10 cellular contexts compared by ENCODE assay signal in the genomic region with DNA sequence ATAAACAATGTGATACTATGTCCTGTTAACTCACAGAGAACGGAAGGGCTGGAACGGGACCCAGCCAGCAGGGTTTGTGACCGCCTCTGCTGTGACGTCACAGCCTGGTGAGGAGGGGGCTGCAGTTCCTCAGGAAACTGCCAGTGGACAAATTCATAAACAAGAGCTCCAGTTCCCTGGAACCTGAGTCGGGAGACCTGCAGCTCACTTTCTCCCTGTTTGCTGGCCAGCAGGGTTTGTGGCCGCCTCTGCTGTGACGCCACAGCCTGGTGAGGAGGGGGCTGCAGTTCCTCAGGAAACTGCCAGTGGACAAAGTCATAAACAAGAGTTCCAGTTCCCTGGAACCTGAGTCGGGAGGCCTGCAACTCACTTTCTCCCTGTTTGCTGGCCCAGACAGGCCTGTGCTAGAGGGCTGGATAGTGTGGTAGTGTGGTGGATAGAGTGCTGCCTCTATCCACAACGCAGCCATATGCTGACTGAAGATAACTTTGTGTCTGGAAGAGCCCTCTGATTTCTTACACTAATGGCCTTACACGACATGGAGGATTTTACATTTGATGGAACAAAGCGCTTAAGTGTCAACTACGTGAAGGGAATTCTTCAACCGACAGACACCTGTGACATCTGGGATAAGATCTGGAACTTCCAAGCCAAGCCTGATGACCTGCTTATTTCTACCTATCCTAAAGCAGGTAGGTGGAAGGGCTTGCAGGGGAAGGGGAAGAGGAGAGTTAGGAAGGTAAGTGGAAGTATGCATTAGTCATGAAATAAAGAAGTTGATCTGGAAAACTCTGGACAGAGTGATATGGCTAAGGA. TPM values are rescaled to one million over a fixed set of nuclear protein-coding genes. Genes with fewer than 3 reads are reported as not detected.
DNase-seq lines count a peak whose midpoint lies in the region; ATAC-seq and TF ChIP-seq lines count a peak whose summit lies in the region.
"Had no signal": no experiment of that assay in that cellular context is flagged by ENCODE, and none has a peak within 500 bp of the region (broad histone marks: within the 10 kb centered on the region; RNA-seq: fewer than 3 reads in every experiment).

Gene SULT1C4, plus strand, starts transcription at position 140 of the 816 bp plus-strand sequence. Its CDS starts 384 bp downstream, at position 524.

- DNase-seq in breast epithelium (ENCODE audit: low spot score in 2 of 2) (peak in 1 of 2 donors; percentile 20), MCF 10A (ENCODE audit: unreplicated experiment) (no peak), left cardiac atrium (peak; percentile 71), aorta (peak; percentile 57 to 78), NCI-H526 treated with DMSO at 0.1 percent for 48 hours (lab: John Stamatoyannopoulos, UW) (no peak), DMS79 treated with DMSO at 0.1 percent for 48 hours (lab: John Stamatoyannopoulos, UW) (no peak)

- CTCF ChIA-PET in MCF 10A (lab: Yijun Ruan, JAX), result interaction anchor here (0.8 to 1.3 kb wide), 2 partner anchors 11 to 20 kb away, joined by 3 to 5 read pairs; no protein-coding TSS in a partner anchor

- H3K36me3 ChIP-seq in breast epithelium (no peaks in the 10 kb centered on the region), neuron (ENCODE audit: insufficient read depth, low read length) (peaks cover 2% of the 10 kb centered on the region), aorta (ENCODE audit: control insufficient read depth in 1 of 2, insufficient read depth in 2 of 2, low read length in 1 of 2) (no peaks in the 10 kb centered on the region)

- no peaks in the 10 kb centered on the region for H3K36me3 Mint-ChIP-seq in MCF 10A (ENCODE audit: insufficient read depth, unreplicated experiment)

- H3K4me1 ChIP-seq in breast epithelium (no peaks in the 10 kb centered on the region), neuron (ENCODE audit: insufficient read depth, low read length) (peaks cover 24% of the 10 kb centered on the region), aorta (ENCODE audit: control insufficient read depth in 1 of 2, insufficient read depth in 2 of 2, low read length in 2 of 2) (peaks cover 0 to 3% of the 10 kb centered on the region in 2 donors)

- POLR2A ChIA-PET in MCF 10A (lab: Yijun Ruan, JAX), result interaction anchor here (1.0 kb wide), 1 partner anchor 12 kb away, joined by 3 read pairs; no protein-coding TSS in a partner anchor

- H3K9me3 ChIP-seq in breast epithelium, result no peaks in the 10 kb centered on the region
- no peaks in the 10 kb centered on the region for H3K9me3 ChIP-seq in neuron (ENCODE audit: low read length)
- no peaks in the 10 kb centered on the region for H3K9me3 ChIP-seq in aorta (ENCODE audit: control insufficient read depth, low read length)

- intact Hi-C loops in breast epithelium (cut with DNase I; ENCODE audit: low total_unique reads), result no loop called here
- intact Hi-C loops in MCF 10A (cut with micrococcal nuclease), result no loop called here
- intact Hi-C loops in left cardiac atrium (cut with DNase I), result no loop called here
- intact Hi-C loops in aorta (cut with DNase I), result loop anchor here in 1 of 2 donors (10.0 kb wide), 1 partner anchor 207 kb away; no protein-coding TSS in a partner anchor

- TF ChIP-seq CTCF in breast epithelium (IDR thresholded peaks at IDR 0.05) (no peak), MCF 10A (IDR thresholded peaks at IDR 0.05; ENCODE audit: unreplicated experiment) (no peak)

- H3K27ac Mint-ChIP-seq in MCF 10A (ENCODE audit: low read depth, unreplicated experiment), result no peak within 1 kb of the TSS

- H3K27me3 Mint-ChIP-seq in MCF 10A (ENCODE audit: insufficient read depth, unreplicated experiment), result no peaks in the 10 kb centered on the region

- no peaks in the 10 kb centered on the region for H3K9me3 Mint-ChIP-seq in MCF 10A (ENCODE audit: unreplicated experiment)

- H3K4me1 Mint-ChIP-seq in MCF 10A (ENCODE audit: insufficient read depth, unreplicated experiment), result no peaks in the 10 kb centered on the region

- no TSS peak for BruUV-seq in MCF 10A (replicated peaks; lab: Mats Ljungman, UMichigan)

- TF ChIP-seq POLR2A in breast epithelium (IDR thresholded peaks at IDR 0.05), result no peak

- H3K27me3 ChIP-seq in breast epithelium (no peaks in the 10 kb centered on the region), neuron (ENCODE audit: insufficient read depth, low read length) (no peaks in the 10 kb centered on the region), aorta (ENCODE audit: control insufficient read depth in 1 of 2, insufficient read depth in 2 of 2, low read length in 1 of 2) (no peaks in the 10 kb centered on the region)

- 12 to 15% methylated on average over 13 of the region's 13 CpGs for WGBS in aorta, 2 donors

- H3K27ac ChIP-seq in breast epithelium, result peak within 1 kb of the TSS; percentile 74 to 88
- no peak within 1 kb of the TSS for H3K27ac ChIP-seq in aorta (ENCODE audit: low read depth in 1 of 2, low read length in 2 of 2)
- H3K27ac ChIP-seq: KMS-11 had no signal

- H2AFZ ChIP-seq in neuron (ENCODE audit: low read depth, low read length), result peak within 1 kb of the TSS; percentile 65

- ATAC-seq in left cardiac atrium (peak; percentile 87 to 89), aorta (ENCODE audit: low FRiP score) (peak; percentile 83), HG03196 (IDR thresholded peaks at IDR 0.05; ENCODE audit: unreplicated experiment) (no peak)
- ATAC-seq: activated CD4-positive, CD25-positive, alpha-beta regulatory T cell treated with anti-CD3 and anti-CD28 coated beads, Interleukin-2, amount 50 U/mL, for 24 hours had no signal

- no peak within 1 kb of the TSS for H3K4me3 Mint-ChIP-seq in MCF 10A (ENCODE audit: unreplicated experiment)

- H3K4me3 ChIP-seq in breast epithelium (peak within 1 kb of the TSS; percentile 29 to 59 (median 50)), neuron (ENCODE audit: low read length) (peak within 1 kb of the TSS; percentile 49), aorta (ENCODE audit: low read length in 2 of 2) (no peak within 1 kb of the TSS)

RNA-seq across cellular contexts. Expression of gene SULT1C4, which starts in this region (rescaled TPM):
- 10 to 100 TPM in 1 of 3 donors, 1 to 10 TPM in 2; 1.4 to 19.8 (median 5.9) TPM for total RNA-seq in breast epithelium
- total RNA-seq in MCF 10A (2022), result not detected in 2 replicates
- total RNA-seq in left cardiac atrium, result 1 to 10 TPM; 4.5 to 9.6 TPM
- total RNA-seq in aorta, result 10 to 100 TPM in 1 of 2 donors, 1 to 10 TPM in 1; 4.2 to 10.3 TPM
- 1 to 10 TPM in 1 of 2 donors, not detected in 1; 2.7 TPM for polyA plus RNA-seq in aorta

Comparison
In these comparisons a context has a peak if more than half of its experiments do, and no peak if none do; other contexts are left out.
1. DNase-seq: peak in left cardiac atrium (single experiment) and aorta (2 of 2); none in MCF 10A (single experiment), NCI-H526 treated with DMSO at 0.1 percent for 48 hours (single experiment) and DMS79 treated with DMSO at 0.1 percent for 48 hours (single experiment).
2. H3K27ac ChIP-seq: peak in breast epithelium (2 of 2); none in aorta (0 of 2).
3. H3K4me3 ChIP-seq: peak in breast epithelium (3 of 3) and neuron (single experiment); none in aorta (0 of 2).